Comparison of ENCODE assay signal across 9 cellular contexts in the genomic region with DNA sequence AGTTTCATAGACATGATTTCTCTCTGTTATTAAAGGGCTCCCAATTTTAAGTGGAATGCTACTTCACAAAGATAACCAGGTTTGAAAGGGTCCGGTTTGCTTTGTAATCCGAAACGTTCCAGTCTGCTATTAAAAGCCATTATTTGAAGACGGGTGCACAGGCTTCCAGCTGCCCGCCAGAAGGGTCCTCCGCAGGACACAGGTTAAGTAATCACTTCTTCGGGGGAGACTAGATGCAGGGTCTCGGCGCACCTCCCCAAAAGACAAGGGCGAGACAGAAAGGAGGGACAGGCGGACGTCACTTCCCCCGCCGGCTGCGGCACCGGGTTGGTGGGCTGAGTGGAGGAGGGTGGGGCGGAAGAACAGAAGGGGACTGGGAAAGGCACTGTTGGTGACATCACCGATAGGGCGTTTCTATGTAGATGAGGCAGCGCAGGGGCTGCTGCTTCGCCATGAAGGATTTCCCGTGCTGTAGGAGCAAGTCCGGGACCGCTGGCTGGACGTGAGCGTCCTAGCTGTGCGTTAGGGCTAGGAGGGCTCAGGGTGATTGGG. TPM values are rescaled to one million over a fixed set of nuclear protein-coding genes. Genes with fewer than 3 reads are reported as not detected.
DNase-seq lines count a peak whose midpoint lies in the region; ATAC-seq and TF ChIP-seq lines count a peak whose summit lies in the region.
"Had no signal": no experiment of that assay in that cellular context is flagged by ENCODE, and none has a peak within 500 bp of the region (broad histone marks: within the 10 kb centered on the region; RNA-seq: fewer than 3 reads in every experiment).

No MANE protein-coding gene starts in this region.

- H3K4me1 Mint-ChIP-seq in CD8-positive, alpha-beta memory T cell, result peaks cover 21 to 33% (median 28%) of the 10 kb centered on the region in 3 donors
- peaks cover 25% of the 10 kb centered on the region for H3K4me1 Mint-ChIP-seq in mesothelial cell of epicardium

- peak; percentile 92 for ATAC-seq in GM21381 (IDR thresholded peaks at IDR 0.05; ENCODE audit: unreplicated experiment)

- POLR2A ChIA-PET in CD8-positive, alpha-beta memory T cell (lab: Charles Lee), result interaction anchor here (0.6 to 2.7 kb wide), 11 partner anchors 8 to 1070 kb away, joined by 3 to 17 read pairs (median 5); a partner anchor contains a TSS

- peaks cover 36% of the 10 kb centered on the region for H3K4me1 ChIP-seq in CD8-positive, alpha-beta memory T cell (ENCODE audit: insufficient read depth, low read length)

- H3K27ac ChIP-seq in CD8-positive, alpha-beta memory T cell (ENCODE audit: low read depth, low read length), result peak overlapping the region; percentile 99

- H3K27me3 Mint-ChIP-seq in CD8-positive, alpha-beta memory T cell, result peaks cover 0 to 4% of the 10 kb centered on the region in 2 donors
- no peaks in the 10 kb centered on the region for H3K27me3 Mint-ChIP-seq in mesothelial cell of epicardium (ENCODE audit: low read depth)

- no peak overlapping the region for H3K27ac Mint-ChIP-seq in CD8-positive, alpha-beta memory T cell
- H3K27ac Mint-ChIP-seq in mesothelial cell of epicardium, result no peak overlapping the region
- H3K27ac Mint-ChIP-seq: nephron had no signal

- peaks cover 0 to 5% (median 2%) of the 10 kb centered on the region in 5 donors for H3K9me3 Mint-ChIP-seq in CD8-positive, alpha-beta memory T cell
- H3K9me3 Mint-ChIP-seq in mesothelial cell of epicardium, result no peaks in the 10 kb centered on the region
- H3K9me3 Mint-ChIP-seq: nephron had no signal

- peak overlapping the region; percentile 64 for H3K4me3 ChIP-seq in CD8-positive, alpha-beta memory T cell (ENCODE audit: low read length)

- peak; percentile 93 to 100 (median 99) for DNase-seq in CD8-positive, alpha-beta memory T cell
- DNase-seq in HT1080 (ENCODE audit: low read depth) (peak; percentile 99), NOMO-1 (lab: John Stamatoyannopoulos, UW; ENCODE audit: unreplicated experiment in 2 of 2) (peak; percentile 98), epidermal melanocyte (ENCODE audit: insufficient read length, low spot score) (peak; percentile 84), mesothelial cell of epicardium (ENCODE audit: low spot score in 2 of 2, unreplicated experiment in 2 of 2) (peak; percentile 90 to 93)
- peak; percentile 99 for DNase-seq in activated CD8-positive, alpha-beta memory T cell treated with anti-CD3 and anti-CD28 coated beads, Interleukin-2, amount 50 U/mL, for 1 hour (ENCODE audit: extremely low read depth)
- peak; percentile 97 to 100 for DNase-seq in stimulated activated CD8-positive, alpha-beta memory T cell treated with anti-CD3 and anti-CD28 coated beads, Interleukin-15, amount 100 ng/mL, for 4 hours (ENCODE audit: low read depth in 2 of 2)

- CTCF ChIA-PET in CD8-positive, alpha-beta memory T cell (lab: Charles Lee), result interaction anchor here (1.1 to 2.2 kb wide), 3 partner anchors 8 to 203 kb away, joined by 3 to 6 read pairs (median 4); a partner anchor contains a TSS

- H3K4me3 Mint-ChIP-seq in CD8-positive, alpha-beta memory T cell, result no peak overlapping the region
- no peak overlapping the region for H3K4me3 Mint-ChIP-seq in mesothelial cell of epicardium
- H3K4me3 Mint-ChIP-seq: nephron had no signal

- H3K9me3 ChIP-seq in CD8-positive, alpha-beta memory T cell (ENCODE audit: low read length), result no peaks in the 10 kb centered on the region

- no peaks in the 10 kb centered on the region for H3K27me3 ChIP-seq in CD8-positive, alpha-beta memory T cell (ENCODE audit: insufficient read depth, low read length, poor library complexity, severe bottlenecking)

- no peaks in the 10 kb centered on the region for H3K36me3 ChIP-seq in CD8-positive, alpha-beta memory T cell (ENCODE audit: insufficient read depth, low read length)

- no peak for TF ChIP-seq CTCF in mesothelial cell of epicardium (IDR thresholded peaks at IDR 0.05; ENCODE audit: unreplicated experiment)

- H3K36me3 Mint-ChIP-seq in CD8-positive, alpha-beta memory T cell, result peaks cover 0 to 4% (median 1%) of the 10 kb centered on the region in 3 donors
- H3K36me3 Mint-ChIP-seq in mesothelial cell of epicardium, result no peaks in the 10 kb centered on the region

RNA-seq across cellular contexts. Expression of a gene that starts 8.9 kb away (rescaled TPM):
- total RNA-seq in CD8-positive, alpha-beta memory T cell, result 1,000 to 10,000 TPM; 1,293 to 1,300 TPM
- not detected for polyA plus RNA-seq in CD8-positive, alpha-beta memory T cell
- under 0.01 TPM in 1 of 2 replicates, not detected in the other for total RNA-seq in HT1080 (2014; rRNA removed; shearing (Covaris generic))
- not detected in 2 replicates for polyA plus RNA-seq in HT1080 (2015; cell fraction: cytosol; rRNA removed)
- polyA plus RNA-seq in HT1080 (2015; cell fraction: nucleus; rRNA removed), result not detected in 2 replicates
- 3,774 to 3,945 TPM (median 3,937 TPM) in 3 replicates for total RNA-seq in mesothelial cell of epicardium

RNA-seq across cellular contexts. Expression of a gene that starts 17.1 kb away (rescaled TPM):
- 10 to 100 TPM; 25.6 to 30.1 TPM for total RNA-seq in CD8-positive, alpha-beta memory T cell
- polyA plus RNA-seq in CD8-positive, alpha-beta memory T cell, result 6.9 TPM
- total RNA-seq in HT1080 (2014; rRNA removed; shearing (Covaris generic)), result 13.2 and 14.3 TPM in 2 replicates
- polyA plus RNA-seq in HT1080 (2015; cell fraction: cytosol; rRNA removed), result 4.6 and 6.9 TPM in 2 replicates
- polyA plus RNA-seq in HT1080 (2015; cell fraction: nucleus; rRNA removed), result 45.3 and 49.2 TPM in 2 replicates
- total RNA-seq in mesothelial cell of epicardium, result 81.3 to 86.4 TPM (median 86.1 TPM) in 3 replicates

Comparison
In these comparisons a context has a peak if more than half of its experiments do, and no peak if none do; other contexts are left out.
1. Peak in every context shown above with its lines: DNase-seq, ATAC-seq, H3K4me3 ChIP-seq and H3K27ac ChIP-seq.
2. RNA of a gene that starts 8.9 kb away (total RNA-seq): 3,774 to 3,945 TPM in mesothelial cell of epicardium and 1,293 to 1,300 TPM in CD8-positive, alpha-beta memory T cell; under 0.01 TPM in HT1080; every median in the first group is over 1,000 times any median in the second.